28 cellular contexts compared by ENCODE assay signal in genomic region chr4:187451776-187452175, GRCh38.
"Had no signal": no experiment of that assay in that cellular context is flagged by ENCODE, and none has a peak within 500 bp of the region (broad histone marks: within the 10 kb centered on the region; RNA-seq: fewer than 3 reads in every experiment).

No MANE protein-coding gene starts in this region.

- H3K4me1 Mint-ChIP-seq: naive thymus-derived CD8-positive, alpha-beta T cell; neural crest cell; stimulated activated naive B cell treated with anti-CD40 and anti-IgM and Interleukin-4, amounts not matched to agents 10 μg/mL and 1 μg/mL and 100 μg/mL, for 72 hours had no signal

- H3K36me3 Mint-ChIP-seq: naive thymus-derived CD8-positive, alpha-beta T cell; stimulated activated naive B cell treated with anti-CD40 and anti-IgM and Interleukin-4, amounts not matched to agents 10 μg/mL and 1 μg/mL and 100 μg/mL, for 72 hours had no signal

- H3K9me3 Mint-ChIP-seq: nephron progenitor cell, neural crest cell had no signal

- H3K27ac Mint-ChIP-seq: naive thymus-derived CD8-positive, alpha-beta T cell; natural killer cell treated with Interleukin-12 subunit alpha and Interleukin-12 subunit beta and Interleukin-15 and Interleukin-18, amount 100 ng/mL, for 72 hours; nephron progenitor cell; progenitor cell of endocrine pancreas; stimulated activated naive B cell treated with anti-CD40 and anti-IgM and Interleukin-4, amounts not matched to agents 10 μg/mL and 1 μg/mL and 100 μg/mL, for 72 hours; stimulated activated naive CD8-positive, alpha-beta T cell treated with anti-CD3 and anti-CD28 coated beads, Interleukin-15, Interleukin-2, amounts not matched to agents 100 ng/mL and 50 ng/mL, for 24 hours had no signal

- H3K4me3 Mint-ChIP-seq: naive thymus-derived CD8-positive, alpha-beta T cell; natural killer cell treated with Interleukin-12 subunit alpha and Interleukin-12 subunit beta and Interleukin-15 and Interleukin-18, amount 100 ng/mL, for 72 hours; nephron progenitor cell; neural crest cell; stimulated activated naive B cell treated with anti-CD40 and anti-IgM and Interleukin-4, amounts not matched to agents 10 μg/mL and 1 μg/mL and 100 μg/mL, for 72 hours; stimulated activated naive CD8-positive, alpha-beta T cell treated with anti-CD3 and anti-CD28 coated beads, Interleukin-15, Interleukin-2, amounts not matched to agents 100 ng/mL and 50 ng/mL, for 24 hours had no signal

- H3K4me3 ChIP-seq: ovary, psoas muscle, right lobe of liver, sigmoid colon, stomach, thoracic aorta, thyroid gland, tibial nerve, upper lobe of left lung, vagina had no signal

- ATAC-seq: naive thymus-derived CD8-positive, alpha-beta T cell; natural killer cell treated with Interleukin-12 subunit alpha and Interleukin-12 subunit beta and Interleukin-15 and Interleukin-18, amount 100 ng/mL, for 72 hours; psoas muscle; right cardiac atrium; right lobe of liver; stimulated activated naive B cell treated with anti-CD40 and anti-IgM and Interleukin-4, amounts not matched to agents 10 μg/mL and 1 μg/mL and 100 μg/mL, for 72 hours had no signal

- DNase-seq: naive thymus-derived CD8-positive, alpha-beta T cell; nephron progenitor cell; occipital lobe; ovary; posterior cingulate gyrus; psoas muscle; right cardiac atrium; right lobe of liver; sigmoid colon; small intestine; stimulated activated CD4-positive, alpha-beta T cell treated with anti-CD3 and anti-CD28 coated beads, Interleukin-15, amount 100 ng/mL, for 24 hours; stimulated activated CD4-positive, alpha-beta T cell treated with anti-CD3 and anti-CD28 coated beads, Interleukin-2, amount 100 ng/mL, for 24 hours; stimulated activated CD4-positive, alpha-beta T cell treated with anti-CD3 and anti-CD28 coated beads, Interleukin-2, amount 100 ng/mL, for 48 hours; stimulated activated CD4-positive, alpha-beta T cell treated with anti-CD3 and anti-CD28 coated beads, Interleukin-4, amount 100 ng/mL, for 24 hours; stimulated activated CD8-positive, alpha-beta memory T cell treated with anti-CD3 and anti-CD28 coated beads, Interleukin-4, amount 100 ng/mL, for 48 hours; stimulated activated naive B cell treated with anti-CD40 and anti-IgM and Interleukin-4, amounts not matched to agents 10 μg/mL and 1 μg/mL and 100 μg/mL, for 72 hours; stimulated activated naive CD4-positive, alpha-beta T cell treated with Interleukin-2 at 50 U/mL for 16 hours; stomach; thyroid gland; trophoblast cell; upper lobe of left lung had no signal

- H3K27me3 Mint-ChIP-seq: naive thymus-derived CD8-positive, alpha-beta T cell; natural killer cell treated with Interleukin-12 subunit alpha and Interleukin-12 subunit beta and Interleukin-15 and Interleukin-18, amount 100 ng/mL, for 72 hours; progenitor cell of endocrine pancreas; stimulated activated naive B cell treated with anti-CD40 and anti-IgM and Interleukin-4, amounts not matched to agents 10 μg/mL and 1 μg/mL and 100 μg/mL, for 72 hours; stimulated activated naive CD8-positive, alpha-beta T cell treated with anti-CD3 and anti-CD28 coated beads, Interleukin-15, Interleukin-2, amounts not matched to agents 100 ng/mL and 50 ng/mL, for 24 hours had no signal
